In genomic region chr2:241963223-241963622, GRCh38 we compare ENCODE assay signal across 29 cellular contexts.
DNase-seq lines count a peak whose midpoint lies in the region; ATAC-seq, FAIRE-seq and TF ChIP-seq lines count a peak whose summit lies in the region.
"Had no signal": no experiment of that assay in that cellular context is flagged by ENCODE, and none has a peak within 500 bp of the region (broad histone marks: within the 10 kb centered on the region; RNA-seq: fewer than 3 reads in every experiment).

No MANE protein-coding gene starts in this region.

- no peak overlapping the region for H3K4me2 ChIP-seq in GM12878 (ENCODE audit: control insufficient read depth, insufficient read depth)

- no peaks in the 10 kb centered on the region for H4K20me1 ChIP-seq in GM12878 (ENCODE audit: control insufficient read depth, insufficient read depth)

- peak overlapping the region; percentile 51 for H3K27ac Mint-ChIP-seq in activated CD4-positive, alpha-beta T cell treated with anti-CD3 and anti-CD28 coated beads for 36 hours
- no peak overlapping the region for H3K27ac Mint-ChIP-seq in activated CD4-positive, alpha-beta T cell treated with anti-CD3 and anti-CD28 coated beads, Interleukin-2, amount 10 ng/mL, durations not matched to agents 24 days and 14 days
- H3K27ac Mint-ChIP-seq: activated naive CD4-positive, alpha-beta T cell treated with anti-CD3 and anti-CD28 coated beads, Interleukin-2, amount 50 U/mL, for 72 hours; activated T-helper 2 cell treated with anti-CD3 and anti-CD28 coated beads, Interferon-gamma antibody, Interleukin-2, Interleukin-4, amounts not matched to agents 10 μg/mL and 5 μg/mL and 100 μg/mL, durations not matched to agents 14 hours and 24 hours and 36 hours; CD8-positive, alpha-beta T cell had no signal

- no peak for TF ChIP-seq RAD21 in GM12878 (IDR thresholded peaks at IDR 0.05; ENCODE audit: insufficient read depth, low read depth, low read length)

- H3K9me3 ChIP-seq in GM12878 (replicated peaks; ENCODE audit: control insufficient read depth, insufficient read depth, low read length) (no peaks in the 10 kb centered on the region; the same call in 2 of the 3 replicates), ovary (no peaks in the 10 kb centered on the region)
- H3K9me3 ChIP-seq: left lung, suprapubic skin had no signal

- no peaks in the 10 kb centered on the region for H3K9me3 Mint-ChIP-seq in activated CD4-positive, alpha-beta T cell treated with anti-CD3 and anti-CD28 coated beads for 36 hours (ENCODE audit: low read depth)
- peaks cover under 1% of the 10 kb centered on the region for H3K9me3 Mint-ChIP-seq in activated CD4-positive, alpha-beta T cell treated with anti-CD3 and anti-CD28 coated beads, Interleukin-2, amount 10 ng/mL, durations not matched to agents 24 days and 14 days
- H3K9me3 Mint-ChIP-seq: activated naive CD4-positive, alpha-beta T cell treated with anti-CD3 and anti-CD28 coated beads, Interleukin-2, amount 50 U/mL, for 72 hours; activated T-helper 2 cell treated with anti-CD3 and anti-CD28 coated beads, Interferon-gamma antibody, Interleukin-2, Interleukin-4, amounts not matched to agents 10 μg/mL and 5 μg/mL and 100 μg/mL, durations not matched to agents 14 hours and 24 hours and 36 hours; CD8-positive, alpha-beta T cell had no signal

- H3K4me3 Mint-ChIP-seq in activated CD4-positive, alpha-beta T cell treated with anti-CD3 and anti-CD28 coated beads for 36 hours: no peak overlapping the region
- H3K4me3 Mint-ChIP-seq in activated CD4-positive, alpha-beta T cell treated with anti-CD3 and anti-CD28 coated beads, Interleukin-2, amount 10 ng/mL, durations not matched to agents 24 days and 14 days: no peak overlapping the region
- H3K4me3 Mint-ChIP-seq: CD8-positive, alpha-beta T cell had no signal

- CTCF ChIA-PET in activated CD4-positive, alpha-beta T cell treated with anti-CD3 and anti-CD28 coated beads for 36 hours (lab: Charles Lee): interaction anchor here (1.9 kb wide), 1 partner anchor 12 kb away, joined by 10 read pairs; no protein-coding TSS in a partner anchor
- CTCF ChIA-PET in GM12878 (lab: Yijun Ruan, JAX): no interaction called here

- peaks cover 5% of the 10 kb centered on the region for H3K36me3 Mint-ChIP-seq in activated CD4-positive, alpha-beta T cell treated with anti-CD3 and anti-CD28 coated beads for 36 hours (ENCODE audit: low read depth)
- peaks cover 2% of the 10 kb centered on the region for H3K36me3 Mint-ChIP-seq in activated CD4-positive, alpha-beta T cell treated with anti-CD3 and anti-CD28 coated beads, Interleukin-2, amount 10 ng/mL, durations not matched to agents 24 days and 14 days (ENCODE audit: low read depth)
- H3K36me3 Mint-ChIP-seq: CD8-positive, alpha-beta T cell had no signal

- in situ Hi-C loops in GM12878 (cut with MboI): no loop called here

- no peak for TF ChIP-seq EP300 in GM12878 (IDR thresholded peaks at IDR 0.05; ENCODE audit: borderline replicate concordance in 1 of 2, control insufficient read depth in 1 of 2, low read depth in 2 of 2, low read length in 2 of 2)
- TF ChIP-seq EP300 in ovary (IDR thresholded peaks at IDR 0.05): no peak

- intact Hi-C loops in activated CD4-positive, alpha-beta T cell treated with anti-CD3 and anti-CD28 coated beads for 36 hours (cut with DNase I, micrococcal nuclease): no loop called here
- intact Hi-C loops in activated CD4-positive, alpha-beta T cell treated with anti-CD3 and anti-CD28 coated beads, Interleukin-2, amount 10 ng/mL, durations not matched to agents 24 days and 14 days (cut with micrococcal nuclease): no loop called here
- intact Hi-C loops in GM12878 (cut with micrococcal nuclease; ENCODE audit: unreplicated experiment) (no loop called here), ovary (cut with DNase I) (no loop called here)

- H3K27ac ChIP-seq in GM12878 (ENCODE audit: control insufficient read depth, insufficient read depth) (no peak overlapping the region), ovary (no peak overlapping the region)
- H3K27ac ChIP-seq: brain microvascular endothelial cell, epithelial cell of prostate, left lung, suprapubic skin had no signal

- no peak for DNase-seq in activated CD4-positive, alpha-beta T cell treated with anti-CD3 and anti-CD28 coated beads for 36 hours
- DNase-seq in activated CD4-positive, alpha-beta T cell treated with anti-CD3 and anti-CD28 coated beads, Interleukin-2, amount 10 ng/mL, durations not matched to agents 24 days and 14 days: no peak
- peak; percentile 56 to 84 for DNase-seq in NOMO-1 (lab: John Stamatoyannopoulos, UW; ENCODE audit: unreplicated experiment in 2 of 2)
- no peak for DNase-seq in GM12878 (ENCODE audit: low read depth, low spot score)
- no peak for DNase-seq in NK-92 (lab: John Stamatoyannopoulos, UW; ENCODE audit: unreplicated experiment)
- DNase-seq in NCI-H446 (lab: John Stamatoyannopoulos, UW): no peak
- no peak for DNase-seq in ovary
- no peak for DNase-seq in HuH-7 (ENCODE audit: low spot score)
- DNase-seq: activated CD4-positive, alpha-beta T cell treated with anti-CD3 and anti-CD28 coated beads for 4 hours; activated T-cell treated with anti-CD3 and anti-CD28 coated beads for 4 hours; amygdala; brain microvascular endothelial cell; CD8-positive, alpha-beta T cell; effector CD4-positive, alpha-beta T cell; EL; islet precursor cell; left lung; mesendoderm; NCI-H1436; NCI-H2081; NCI-H226; PC-3; small intestine; stimulated activated naive CD4-positive, alpha-beta T cell treated with Interleukin-2 at 50 U/mL for 16 hours had no signal

- WGBS in GM12878 (ENCODE audit: insufficient coverage, insufficient replicate concordance, low lambda C conversion rate, missing lambda C conversion rate): 0% methylated on average over 2 of the region's 2 CpGs
- WGBS in ovary, 3 donors: 84 to 97% (median 96%) methylated on average over 2 of the region's 2 CpGs

- no TSS peak for BruUV-seq in GM12878 (replicated peaks; lab: Mats Ljungman, UMichigan)

- H3K4me1 ChIP-seq in GM12878 (ENCODE audit: control insufficient read depth, insufficient read depth, low read length) (peaks cover 24% of the 10 kb centered on the region), ovary (ENCODE audit: insufficient read depth) (no peaks in the 10 kb centered on the region)

- TF ChIP-seq CTCF in GM12878 (IDR thresholded peaks at IDR 0.05 in 2 of 3, conservative IDR thresholded peaks at IDR 0.05 in 1 of 3; ENCODE audit: control insufficient read depth in 2 of 3, extremely low read depth in 1 of 3, insufficient read depth in 1 of 3, low read depth in 3 of 3, low read length in 3 of 3): no peak
- TF ChIP-seq CTCF in ovary (IDR thresholded peaks at IDR 0.05): no peak

- H3K27me3 ChIP-seq in GM12878 (replicated peaks in 1 of 2; ENCODE audit: control insufficient read depth in 2 of 2, insufficient read depth in 2 of 2, low read length in 1 of 2): no peaks in the 10 kb centered on the region
- no peaks in the 10 kb centered on the region for H3K27me3 ChIP-seq in ovary
- H3K27me3 ChIP-seq: left lung, suprapubic skin had no signal

- no peak overlapping the region for H3K9ac ChIP-seq in GM12878 (ENCODE audit: control insufficient read depth, insufficient read depth, low read length)

- RAD21 ChIA-PET in GM12878 (lab: Charles Lee; ENCODE audit: unreplicated experiment): no interaction called here

- H3K4me3 ChIP-seq in GM12878: no peak overlapping the region
- no peak overlapping the region for H3K4me3 ChIP-seq in ovary
- H3K4me3 ChIP-seq: left lung, suprapubic skin had no signal

- no peak for ATAC-seq in activated CD4-positive, alpha-beta T cell treated with anti-CD3 and anti-CD28 coated beads for 36 hours
- ATAC-seq in GM12878: no peak
- ATAC-seq: activated naive CD4-positive, alpha-beta T cell treated with anti-CD3 and anti-CD28 coated beads, Interleukin-2, amount 50 U/mL, for 72 hours; CD8-positive, alpha-beta T cell; left lung; PC-3 had no signal

- H3K36me3 ChIP-seq in GM12878 (ENCODE audit: control insufficient read depth in 2 of 2, insufficient read depth in 2 of 2, low read length in 1 of 2) (no peaks in the 10 kb centered on the region), ovary (no peaks in the 10 kb centered on the region)
- H3K36me3 ChIP-seq: brain microvascular endothelial cell, left lung, suprapubic skin had no signal

- FAIRE-seq in GM12878 (lab: Jason Lieb, UNC): no peak
- FAIRE-seq: H54 had no signal

- TF ChIP-seq POLR2A in GM12878 (IDR thresholded peaks at IDR 0.05; ENCODE audit: low read depth, low read length) (no peak), ovary (IDR thresholded peaks at IDR 0.05) (no peak)

- SMC1A ChIA-PET in GM12878 (lab: Charles Lee; ENCODE audit: uncharacterized antibody, unreplicated experiment): no interaction called here

- H3K79me2 ChIP-seq in GM12878 (ENCODE audit: control insufficient read depth, insufficient read depth, low read length): no peaks in the 10 kb centered on the region

- no peaks in the 10 kb centered on the region for H3K27me3 Mint-ChIP-seq in activated CD4-positive, alpha-beta T cell treated with anti-CD3 and anti-CD28 coated beads for 36 hours
- no peaks in the 10 kb centered on the region for H3K27me3 Mint-ChIP-seq in activated CD4-positive, alpha-beta T cell treated with anti-CD3 and anti-CD28 coated beads, Interleukin-2, amount 10 ng/mL, durations not matched to agents 24 days and 14 days

- POLR2A ChIA-PET in activated CD4-positive, alpha-beta T cell treated with anti-CD3 and anti-CD28 coated beads for 36 hours (lab: Charles Lee): no interaction called here
- POLR2A ChIA-PET in GM12878 (lab: Charles Lee): no interaction called here

- peaks cover 31% of the 10 kb centered on the region for H3K4me1 Mint-ChIP-seq in activated CD4-positive, alpha-beta T cell treated with anti-CD3 and anti-CD28 coated beads for 36 hours
- H3K4me1 Mint-ChIP-seq in activated CD4-positive, alpha-beta T cell treated with anti-CD3 and anti-CD28 coated beads, Interleukin-2, amount 10 ng/mL, durations not matched to agents 24 days and 14 days: peaks cover 18% of the 10 kb centered on the region

- H2AFZ ChIP-seq in GM12878 (ENCODE audit: control insufficient read depth, low read depth, low read length): no peak overlapping the region

TF ChIP-seq in GM12878, 131 proteins besides CTCF, POLR2A, EP300 and RAD21:
- TF ChIP-seq CEBPB (IDR thresholded peaks at IDR 0.05; ENCODE audit: borderline replicate concordance in 1 of 2, low read depth in 2 of 2, low read length in 2 of 2) (no peak), HSF1 (IDR thresholded peaks at IDR 0.05; ENCODE audit: low read depth, low read length) (peak; percentile 95)

Comparison
In these comparisons a context has a peak if more than half of its experiments do, and no peak if none do; other contexts are left out.
1. DNase-seq: peak in NOMO-1 (2 of 2); none in activated CD4-positive, alpha-beta T cell treated with anti-CD3 and anti-CD28 coated beads for 36 hours (single experiment), activated CD4-positive, alpha-beta T cell treated with anti-CD3 and anti-CD28 coated beads, Interleukin-2, amount 10 ng/mL, durations not matched to agents 24 days and 14 days (single experiment), GM12878 (single experiment), NK-92 (single experiment), NCI-H446 (0 of 2), ovary (0 of 5) and HuH-7 (single experiment).